Comparison of ENCODE assay signal across 20 cellular contexts in genomic region chr14:71650187-71650586, GRCh38.
"Had no signal": no experiment of that assay in that cellular context is flagged by ENCODE, and none has a peak within 500 bp of the region (broad histone marks: within the 10 kb centered on the region; RNA-seq: fewer than 3 reads in every experiment).

No MANE protein-coding gene starts in this region.

- H3K4me1 Mint-ChIP-seq: activated CD4-positive, alpha-beta T cell treated with anti-CD3 and anti-CD28 coated beads, Interleukin-2, amount 10 ng/mL, durations not matched to agents 24 days and 14 days; immature natural killer cell had no signal

- H2AFZ ChIP-seq: neural progenitor cell had no signal

- H3K4me2 ChIP-seq: neural progenitor cell had no signal

- H3K27me3 Mint-ChIP-seq: activated CD4-positive, alpha-beta T cell treated with anti-CD3 and anti-CD28 coated beads, Interleukin-2, amount 10 ng/mL, durations not matched to agents 24 days and 14 days; activated naive CD8-positive, alpha-beta T cell treated with anti-CD3 and anti-CD28 coated beads, Interleukin-2, amount 10 ng/mL, durations not matched to agents 7 days and 5 days; dendritic cell treated with granulocyte-macrophage colony-stimulating factor and Interleukin-4, amounts not matched to agents 40 ng/mL and 50 ng/mL, for 4 days had no signal

- H3K9ac ChIP-seq: neural progenitor cell had no signal

- H3K27me3 ChIP-seq: neural progenitor cell, pancreas had no signal

- H3K4me3 Mint-ChIP-seq: activated CD4-positive, alpha-beta T cell treated with anti-CD3 and anti-CD28 coated beads, Interleukin-2, amount 10 ng/mL, durations not matched to agents 24 days and 14 days; activated CD8-positive, alpha-beta T cell treated with anti-CD3 and anti-CD28 coated beads, Interleukin-2, amount 10 ng/mL, durations not matched to agents 7 days and 5 days; activated naive CD8-positive, alpha-beta T cell treated with anti-CD3 and anti-CD28 coated beads, Interleukin-2, amount 10 ng/mL, durations not matched to agents 7 days and 5 days; activated T-cell treated with anti-CD3 and anti-CD28 coated beads, Interleukin-2, amount 50 U/mL, for 72 hours; dendritic cell treated with granulocyte-macrophage colony-stimulating factor and Interleukin-4, amounts not matched to agents 40 ng/mL and 50 ng/mL, for 4 days; immature natural killer cell; mesothelial cell of epicardium; neural progenitor cell had no signal

- ATAC-seq: activated CD8-positive, alpha-beta T cell treated with anti-CD3 and anti-CD28 coated beads, Interleukin-2, amount 10 ng/mL, durations not matched to agents 7 days and 5 days; activated T-cell treated with anti-CD3 and anti-CD28 coated beads, Interleukin-2, amount 50 U/mL, for 72 hours; left cardiac atrium; pancreas had no signal

- H3K27ac Mint-ChIP-seq: activated CD4-positive, alpha-beta T cell treated with anti-CD3 and anti-CD28 coated beads, Interleukin-2, amount 10 ng/mL, durations not matched to agents 24 days and 14 days; activated CD8-positive, alpha-beta T cell treated with anti-CD3 and anti-CD28 coated beads, Interleukin-2, amount 10 ng/mL, durations not matched to agents 7 days and 5 days; activated naive CD8-positive, alpha-beta T cell treated with anti-CD3 and anti-CD28 coated beads, Interleukin-2, amount 10 ng/mL, durations not matched to agents 7 days and 5 days; activated T-cell treated with anti-CD3 and anti-CD28 coated beads, Interleukin-2, amount 50 U/mL, for 72 hours; dendritic cell treated with granulocyte-macrophage colony-stimulating factor and Interleukin-4, amounts not matched to agents 40 ng/mL and 50 ng/mL, for 4 days; immature natural killer cell; mesothelial cell of epicardium had no signal

- H3K4me3 ChIP-seq: lung, neural progenitor cell, pancreas had no signal

- H3K36me3 ChIP-seq: pancreas had no signal

- DNase-seq: activated CD4-positive, alpha-beta T cell treated with anti-CD3 and anti-CD28 coated beads, Interleukin-2, amount 10 ng/mL, durations not matched to agents 24 days and 14 days; activated CD4-positive, CD25-positive, alpha-beta regulatory T cell; activated CD8-positive, alpha-beta memory T cell treated with anti-CD3 and anti-CD28 coated beads, Interleukin-2, amount 50 U/mL, for 4 hours; activated CD8-positive, alpha-beta T cell treated with anti-CD3 and anti-CD28 coated beads, Interleukin-2, amount 10 ng/mL, durations not matched to agents 7 days and 5 days; activated gamma-delta T cell treated with Interleukin-2 at 50 U/mL for 16 hours; activated naive CD8-positive, alpha-beta T cell treated with anti-CD3 and anti-CD28 coated beads, Interleukin-2, amount 10 ng/mL, durations not matched to agents 7 days and 5 days; activated T-cell treated with anti-CD3 and anti-CD28 coated beads, Interleukin-2, amount 50 U/mL, for 72 hours; aorta; caudate nucleus; head of caudate nucleus; immature natural killer cell; left cardiac atrium; pancreas; stimulated activated CD4-positive, alpha-beta T cell treated with anti-CD3 and anti-CD28 coated beads, Interleukin-12 subunit alpha, Interleukin-12 subunit beta, amount 100 ng/mL, for 4 hours; stimulated activated CD4-positive, alpha-beta T cell treated with anti-CD3 and anti-CD28 coated beads, Interleukin-2, amount 100 ng/mL, for 24 hours; SW 1271 had no signal

- H3K9me3 ChIP-seq: pancreas had no signal

- H3K27ac ChIP-seq: neural progenitor cell, pancreas had no signal
